24 cellular contexts compared by ENCODE assay signal in the genomic region with DNA sequence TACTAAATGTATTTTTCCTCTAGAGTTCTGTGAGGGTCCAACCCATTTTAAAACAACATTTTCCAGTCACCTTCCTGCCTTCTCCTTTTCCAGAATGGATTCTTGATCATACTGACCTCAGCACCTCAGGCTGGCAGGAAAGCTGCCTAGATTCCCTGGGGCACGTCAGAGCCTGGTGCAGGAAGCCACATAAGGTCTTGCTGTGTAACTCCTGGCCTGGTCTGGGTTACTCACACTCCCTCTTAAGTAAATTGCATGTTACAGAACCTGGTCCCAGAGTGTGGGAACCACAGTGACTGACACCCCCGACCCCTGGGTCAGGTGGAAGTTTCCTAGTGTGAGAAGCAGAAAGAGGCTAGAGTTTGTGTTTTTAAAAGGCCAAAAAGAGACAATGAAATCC.
DNase-seq lines count a peak whose midpoint lies in the region; ATAC-seq and TF ChIP-seq lines count a peak whose summit lies in the region.
"Had no signal": no experiment of that assay in that cellular context is flagged by ENCODE, and none has a peak within 500 bp of the region (broad histone marks: within the 10 kb centered on the region; RNA-seq: fewer than 3 reads in every experiment).

No MANE protein-coding gene starts in this region.

- intact Hi-C loops in ascending aorta (cut with DNase I), result no loop called here

- H3K27me3 Mint-ChIP-seq in glutamatergic neuron (ENCODE audit: unreplicated experiment), result no peaks in the 10 kb centered on the region

- H3K4me3 ChIP-seq in ascending aorta, result no peak overlapping the region
- H3K4me3 ChIP-seq: mucosa of descending colon, prostate gland, SJSA1, upper lobe of right lung had no signal

- no peaks in the 10 kb centered on the region for H3K4me1 ChIP-seq in ascending aorta
- H3K4me1 ChIP-seq: prostate gland, SJSA1, upper lobe of right lung had no signal

- no peak for ATAC-seq in stimulated activated naive CD8-positive, alpha-beta T cell treated with anti-CD3 and anti-CD28 coated beads, Interleukin-15, Interleukin-2, amounts not matched to agents 100 U/mL and 50 U/mL, for 24 hours
- ATAC-seq in GM21529 (IDR thresholded peaks at IDR 0.05; ENCODE audit: unreplicated experiment), result no peak
- ATAC-seq: activated CD8-positive, alpha-beta memory T cell treated with anti-CD3 and anti-CD28 coated beads, Interleukin-2, amount 10 ng/mL, durations not matched to agents 7 days and 5 days; mucosa of descending colon; upper lobe of right lung had no signal

- no peak overlapping the region for H3K4me3 Mint-ChIP-seq in glutamatergic neuron (ENCODE audit: unreplicated experiment)
- H3K4me3 Mint-ChIP-seq: activated CD4-positive, alpha-beta T cell treated with anti-CD3 and anti-CD28 coated beads, Interleukin-2, amount 10 ng/mL, durations not matched to agents 24 days and 14 days; activated CD8-positive, alpha-beta memory T cell treated with anti-CD3 and anti-CD28 coated beads, Interleukin-2, amount 10 ng/mL, durations not matched to agents 7 days and 5 days; activated naive CD4-positive, alpha-beta T cell treated with anti-CD3 and anti-CD28 coated beads, Interleukin-2, amount 10 ng/mL, durations not matched to agents 7 days and 5 days; neural crest cell had no signal

- peaks cover 1% of the 10 kb centered on the region for H3K9me3 Mint-ChIP-seq in glutamatergic neuron (ENCODE audit: unreplicated experiment)
- H3K9me3 Mint-ChIP-seq: activated CD4-positive, alpha-beta T cell treated with anti-CD3 and anti-CD28 coated beads, Interleukin-2, amount 10 ng/mL, durations not matched to agents 24 days and 14 days; activated naive CD4-positive, alpha-beta T cell treated with anti-CD3 and anti-CD28 coated beads, Interleukin-2, amount 10 ng/mL, durations not matched to agents 7 days and 5 days; neural crest cell had no signal

- H3K36me3 Mint-ChIP-seq in glutamatergic neuron (ENCODE audit: unreplicated experiment), result no peaks in the 10 kb centered on the region
- H3K36me3 Mint-ChIP-seq: activated CD8-positive, alpha-beta memory T cell treated with anti-CD3 and anti-CD28 coated beads, Interleukin-2, amount 10 ng/mL, durations not matched to agents 7 days and 5 days; activated naive CD4-positive, alpha-beta T cell treated with anti-CD3 and anti-CD28 coated beads, Interleukin-2, amount 10 ng/mL, durations not matched to agents 7 days and 5 days had no signal

- peak; percentile 78 for DNase-seq in Daoy (ENCODE audit: low read depth)
- peak; percentile 25 for DNase-seq in amniotic epithelial cell (ENCODE audit: low read depth)
- DNase-seq in glutamatergic neuron, result peak; percentile 21
- peak; percentile 59 for DNase-seq in pulmonary artery endothelial cell (ENCODE audit: low read depth, low spot score)
- no peak for DNase-seq in activated CD4-positive, alpha-beta T cell treated with anti-CD3 and anti-CD28 coated beads for 4 hours
- DNase-seq in stimulated activated naive CD8-positive, alpha-beta T cell treated with anti-CD3 and anti-CD28 coated beads, Interleukin-15, Interleukin-2, amounts not matched to agents 100 U/mL and 50 U/mL, for 24 hours, result no peak
- no peak for DNase-seq in ascending aorta (ENCODE audit: low spot score in 2 of 2)
- DNase-seq: activated CD4-positive, alpha-beta T cell treated with anti-CD3 and anti-CD28 coated beads, Interleukin-2, amount 10 ng/mL, durations not matched to agents 24 days and 14 days; activated CD8-positive, alpha-beta memory T cell treated with anti-CD3 and anti-CD28 coated beads, Interleukin-2, amount 10 ng/mL, durations not matched to agents 7 days and 5 days; activated naive CD4-positive, alpha-beta T cell treated with anti-CD3 and anti-CD28 coated beads, Interleukin-2, amount 10 ng/mL, durations not matched to agents 7 days and 5 days; aorta; cerebellar nuclear complex; effector CD8-positive, alpha-beta T cell; EL; GOT3; Kasumi-1; mucosa of descending colon; NCI-H1105; NCI-H2029 treated with DMSO at 0.1 percent for 48 hours; upper lobe of right lung had no signal

- H3K27me3 ChIP-seq in ascending aorta, result no peaks in the 10 kb centered on the region
- H3K27me3 ChIP-seq: upper lobe of right lung had no signal

- H3K27ac Mint-ChIP-seq in glutamatergic neuron (ENCODE audit: unreplicated experiment), result no peak overlapping the region
- H3K27ac Mint-ChIP-seq: activated CD4-positive, alpha-beta T cell treated with anti-CD3 and anti-CD28 coated beads, Interleukin-2, amount 10 ng/mL, durations not matched to agents 24 days and 14 days; activated CD8-positive, alpha-beta memory T cell treated with anti-CD3 and anti-CD28 coated beads, Interleukin-2, amount 10 ng/mL, durations not matched to agents 7 days and 5 days; activated naive CD4-positive, alpha-beta T cell treated with anti-CD3 and anti-CD28 coated beads, Interleukin-2, amount 10 ng/mL, durations not matched to agents 7 days and 5 days had no signal

- H3K36me3 ChIP-seq in ascending aorta, result no peaks in the 10 kb centered on the region
- H3K36me3 ChIP-seq: prostate gland, SJSA1, upper lobe of right lung had no signal

- H3K27ac ChIP-seq in ascending aorta, result no peak overlapping the region
- H3K27ac ChIP-seq: prostate gland, SJSA1, upper lobe of right lung had no signal

- TF ChIP-seq CTCF in glutamatergic neuron (IDR thresholded peaks at IDR 0.05; ENCODE audit: partially characterized antibody, unreplicated experiment), result no peak
- no peak for TF ChIP-seq CTCF in ascending aorta (IDR thresholded peaks at IDR 0.05)

- H3K9me3 ChIP-seq in ascending aorta, result no peaks in the 10 kb centered on the region
- H3K9me3 ChIP-seq: mucosa of descending colon, prostate gland, SJSA1, upper lobe of right lung had no signal

- peaks cover 7% of the 10 kb centered on the region for H3K4me1 Mint-ChIP-seq in glutamatergic neuron (ENCODE audit: low read depth, unreplicated experiment)
- H3K4me1 Mint-ChIP-seq: activated CD4-positive, alpha-beta T cell treated with anti-CD3 and anti-CD28 coated beads, Interleukin-2, amount 10 ng/mL, durations not matched to agents 24 days and 14 days; activated CD8-positive, alpha-beta memory T cell treated with anti-CD3 and anti-CD28 coated beads, Interleukin-2, amount 10 ng/mL, durations not matched to agents 7 days and 5 days; activated naive CD4-positive, alpha-beta T cell treated with anti-CD3 and anti-CD28 coated beads, Interleukin-2, amount 10 ng/mL, durations not matched to agents 7 days and 5 days had no signal

Comparison
In these comparisons a context has a peak if more than half of its experiments do, and no peak if none do; other contexts are left out.
1. DNase-seq: peak in Daoy (single experiment), amniotic epithelial cell (single experiment), glutamatergic neuron (single experiment) and pulmonary artery endothelial cell (single experiment); none in activated CD4-positive, alpha-beta T cell treated with anti-CD3 and anti-CD28 coated beads for 4 hours (0 of 2), stimulated activated naive CD8-positive, alpha-beta T cell treated with anti-CD3 and anti-CD28 coated beads, Interleukin-15, Interleukin-2, amounts not matched to agents 100 U/mL and 50 U/mL, for 24 hours (single experiment) and ascending aorta (0 of 2).